In the genomic region with DNA sequence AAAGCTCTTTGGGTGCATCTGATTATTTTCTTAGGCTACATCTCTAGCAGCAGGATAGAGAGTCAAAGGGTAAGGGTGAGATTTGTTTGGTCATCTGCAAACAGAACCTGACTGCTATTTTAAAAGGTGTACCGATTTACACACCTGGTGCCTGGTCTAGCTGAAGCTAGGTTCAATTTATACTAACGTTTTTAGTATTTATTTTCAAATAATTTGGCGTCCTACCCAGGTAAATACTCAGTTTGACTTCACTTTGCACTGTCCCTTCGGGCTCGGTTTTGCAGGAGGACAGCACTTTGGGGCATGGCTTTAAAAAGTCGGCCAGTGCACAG, we compare ENCODE assay signal across 8 cellular contexts. TPM values are rescaled to one million over a fixed set of nuclear protein-coding genes. Genes with fewer than 3 reads are reported as not detected.
DNase-seq lines count a peak whose midpoint lies in the region; ATAC-seq, FAIRE-seq and TF ChIP-seq lines count a peak whose summit lies in the region.

No MANE protein-coding gene starts in this region.

- H3K27me3 ChIP-seq in cardiac muscle cell (no peaks in the 10 kb centered on the region), astrocyte (ENCODE audit: insufficient read depth, low read length) (no peaks in the 10 kb centered on the region), lower lobe of right lung (ENCODE audit: low read depth) (no peaks in the 10 kb centered on the region)

- H3K9me3 ChIP-seq in cardiac muscle cell (ENCODE audit: low read depth) (no peaks in the 10 kb centered on the region), astrocyte (ENCODE audit: insufficient read depth, low read depth, low read length) (no peaks in the 10 kb centered on the region), lower lobe of right lung (no peaks in the 10 kb centered on the region)

- ATAC-seq in lower lobe of right lung (no peak), GM21737 (IDR thresholded peaks at IDR 0.05; ENCODE audit: unreplicated experiment) (no peak)

- H3K4me2 ChIP-seq in astrocyte (ENCODE audit: low read length): peak overlapping the region; percentile 96

- H3K27ac ChIP-seq in cardiac muscle cell (peak overlapping the region; percentile 98), astrocyte (ENCODE audit: low read depth, low read length) (peak overlapping the region; percentile 98), lower lobe of right lung (peak overlapping the region; percentile 100), urinary bladder (ENCODE audit: low read depth) (peak overlapping the region; percentile 99)

- H3K36me3 Mint-ChIP-seq in astrocyte (ENCODE audit: low read depth, unreplicated experiment): peaks cover 8% of the 10 kb centered on the region

- H3K36me3 ChIP-seq in cardiac muscle cell (no peaks in the 10 kb centered on the region), astrocyte (ENCODE audit: insufficient read depth, low read length) (no peaks in the 10 kb centered on the region), lower lobe of right lung (peaks cover 4% of the 10 kb centered on the region), urinary bladder (ENCODE audit: insufficient read depth) (no peaks in the 10 kb centered on the region)

- intact Hi-C loops in cardiac septum (cut with DNase I) (loop anchor here (2.0 kb wide), 1 partner anchor 302 kb away; a partner anchor contains a TSS), lower lobe of right lung (cut with DNase I) (no loop called here)

- 2% methylated on average over 6 of the region's 6 CpGs for WGBS in urinary bladder

- H3K4me3 ChIP-seq in cardiac muscle cell (peak overlapping the region; percentile 62), astrocyte (ENCODE audit: insufficient read depth, low read depth, low read length) (peak overlapping the region; percentile 88), lower lobe of right lung (peak overlapping the region; percentile 80), urinary bladder (ENCODE audit: low read depth, low read length) (peak overlapping the region; percentile 62)

- H3K79me2 ChIP-seq in astrocyte (ENCODE audit: insufficient read depth, low read length): peaks cover 42% of the 10 kb centered on the region

- H3K9ac ChIP-seq in astrocyte (ENCODE audit: low read length): peak overlapping the region; percentile 97

- no peak for TF ChIP-seq CTCF in cardiac muscle cell (IDR thresholded peaks at IDR 0.05; ENCODE audit: low read depth, low read length)
- no peak for TF ChIP-seq CTCF in astrocyte (IDR thresholded peaks at IDR 0.05; ENCODE audit: insufficient read depth, low read depth, low read length)
- TF ChIP-seq CTCF in lower lobe of right lung (IDR thresholded peaks at IDR 0.05): no peak

- DNase-seq in cardiac muscle cell (ENCODE audit: low read depth in 1 of 2, low spot score in 1 of 2) (no peak), cardiac septum (ENCODE audit: low spot score) (no peak), astrocyte (ENCODE audit: low read depth) (no peak), lower lobe of right lung (no peak), NCI-H1436 treated with DMSO at 0.1 percent for 48 hours (lab: John Stamatoyannopoulos, UW) (no peak), AML-193 (lab: John Stamatoyannopoulos, UW) (no peak)

- H4K20me1 ChIP-seq in astrocyte (ENCODE audit: insufficient read depth, low read length): peaks cover 8% of the 10 kb centered on the region

- FAIRE-seq in astrocyte (lab: Jason Lieb, UNC): no peak

- H3K4me3 Mint-ChIP-seq in astrocyte (ENCODE audit: unreplicated experiment): peak overlapping the region; percentile 96

- H3K9me3 Mint-ChIP-seq in astrocyte (ENCODE audit: unreplicated experiment): no peaks in the 10 kb centered on the region

- H3K27ac Mint-ChIP-seq in astrocyte (ENCODE audit: unreplicated experiment): peak overlapping the region; percentile 99

- peaks cover 12% of the 10 kb centered on the region for H3K4me1 Mint-ChIP-seq in astrocyte (ENCODE audit: low read depth, unreplicated experiment)

- peaks cover 7% of the 10 kb centered on the region for H3K4me1 ChIP-seq in cardiac muscle cell (ENCODE audit: low read depth)
- H3K4me1 ChIP-seq in astrocyte (ENCODE audit: insufficient read depth, low read length): peaks cover 10% of the 10 kb centered on the region
- H3K4me1 ChIP-seq in lower lobe of right lung: peaks cover 20% of the 10 kb centered on the region
- H3K4me1 ChIP-seq in urinary bladder (ENCODE audit: insufficient read depth): no peaks in the 10 kb centered on the region

- peak overlapping the region; percentile 93 for H2AFZ ChIP-seq in astrocyte (ENCODE audit: low read depth, low read length)

- no peaks in the 10 kb centered on the region for H3K27me3 Mint-ChIP-seq in astrocyte (ENCODE audit: low read depth, unreplicated experiment)

RNA-seq across cellular contexts. Expression of a gene that starts 0.7 kb away (rescaled TPM):
- total RNA-seq in cardiac muscle cell: 32.1 and 76.4 TPM in 2 replicates
- polyA plus RNA-seq in cardiac muscle cell: 35.5 and 54.3 TPM in 2 replicates
- total RNA-seq in cardiac septum: 23.2 TPM
- total RNA-seq in astrocyte: 27.2 and 28.7 TPM in 2 replicates
- 24.6 TPM for total RNA-seq in lower lobe of right lung
- 25.3 TPM for total RNA-seq in urinary bladder
- 17.1 TPM for polyA plus RNA-seq in urinary bladder

RNA-seq across cellular contexts. Expression of a gene that starts 0.7 kb away (rescaled TPM):
- total RNA-seq in cardiac muscle cell (15.1 and 16.1 TPM in 2 replicates), cardiac septum (2.3 TPM), astrocyte (13.3 and 17.5 TPM in 2 replicates), lower lobe of right lung (5.3 TPM), urinary bladder (13.4 TPM)
- polyA plus RNA-seq in cardiac muscle cell (6.1 and 7.9 TPM in 2 replicates), urinary bladder (2.4 TPM)
